Comparison of ENCODE assay signal across 8 cellular contexts in genomic region chr14:34227834-34228662, GRCh38.
A peak's percentile ranks its signal among the peaks of the same experiment; 100 is the strongest.
DNase-seq lines count a peak whose midpoint lies in the region; ATAC-seq, FAIRE-seq and TF ChIP-seq lines count a peak whose summit lies in the region.

No MANE protein-coding gene starts in this region.

- H3K27ac ChIP-seq in thyroid gland = no peak overlapping the region

- H3K4me1 Mint-ChIP-seq in activated T-cell treated with anti-CD3 and anti-CD28 coated beads, Interleukin-2, amount 50 U/mL, for 4 hours (ENCODE audit: low read depth) = peaks cover 5% of the 10 kb centered on the region

- H3K27me3 Mint-ChIP-seq in activated T-cell treated with anti-CD3 and anti-CD28 coated beads, Interleukin-2, amount 50 U/mL, for 4 hours (ENCODE audit: low read depth) = peaks cover 5% of the 10 kb centered on the region

- ATAC-seq in GM19468 (IDR thresholded peaks at IDR 0.05; ENCODE audit: extremely low read depth, unreplicated experiment) = peak; percentile 46
- peak; percentile 80 for ATAC-seq in activated T-cell treated with anti-CD3 and anti-CD28 coated beads, Interleukin-2, amount 50 U/mL, for 4 hours

- peak; percentile 46 for DNase-seq in D721Med (ENCODE audit: insufficient read length, low spot score)
- DNase-seq in HPDE6-E6E7 (ENCODE audit: extremely low spot score) = peak; percentile 71
- DNase-seq in OCI-M2 (lab: John Stamatoyannopoulos, UW; ENCODE audit: unreplicated experiment) = peak; percentile 20
- DNase-seq in activated T-cell treated with anti-CD3 and anti-CD28 coated beads, Interleukin-2, amount 50 U/mL, for 4 hours = peak; percentile 38
- peak; percentile 57 for DNase-seq in fibroblast of the aortic adventitia (ENCODE audit: low read depth)
- peak in 51 of 56 donors; percentile 4 to 83 (median 41) for DNase-seq in nucleus accumbens (lab: John Stamatoyannopoulos, UW)
- DNase-seq in thyroid gland = peak; percentile 57 to 67

- no peaks in the 10 kb centered on the region for H3K36me3 Mint-ChIP-seq in activated T-cell treated with anti-CD3 and anti-CD28 coated beads, Interleukin-2, amount 50 U/mL, for 4 hours (ENCODE audit: insufficient read depth)

- no peaks in the 10 kb centered on the region for H3K36me3 ChIP-seq in thyroid gland

- H3K27me3 ChIP-seq in thyroid gland = no peaks in the 10 kb centered on the region

- no peaks in the 10 kb centered on the region for H3K9me3 ChIP-seq in thyroid gland

- intact Hi-C loops in thyroid gland (cut with DNase I) = loop anchor here (5.0 kb wide), 2 partner anchors 131 to 386 kb away; no protein-coding TSS in a partner anchor

- H3K4me3 Mint-ChIP-seq in activated T-cell treated with anti-CD3 and anti-CD28 coated beads, Interleukin-2, amount 50 U/mL, for 4 hours = peak overlapping the region; percentile 35

- TF ChIP-seq POLR2A in thyroid gland (IDR thresholded peaks at IDR 0.05) = no peak

- WGBS in thyroid gland, 2 donors = 35 to 38% methylated on average over 22 of the region's 22 CpGs

- no peak for FAIRE-seq in D721Med (lab: Jason Lieb, UNC)

- no peaks in the 10 kb centered on the region for H3K9me3 Mint-ChIP-seq in activated T-cell treated with anti-CD3 and anti-CD28 coated beads, Interleukin-2, amount 50 U/mL, for 4 hours

- TF ChIP-seq CTCF in D721Med (IDR thresholded peaks at IDR 0.05; ENCODE audit: insufficient read depth, missing control alignments) (peak; percentile 79), fibroblast of the aortic adventitia (IDR thresholded peaks at IDR 0.05; ENCODE audit: insufficient read depth, low read length) (peak; percentile 70), thyroid gland (IDR thresholded peaks at IDR 0.05) (peak in 5 of 6 experiments; percentile 57 to 83 (median 71))

- no peaks in the 10 kb centered on the region for H3K4me1 ChIP-seq in thyroid gland

- H3K4me3 ChIP-seq in fibroblast of the aortic adventitia (ENCODE audit: low read depth, low read length) = no peak overlapping the region
- no peak overlapping the region for H3K4me3 ChIP-seq in thyroid gland (replicated peaks in 1 of 3)

Comparison
In these comparisons a context has a peak if more than half of its experiments do, and no peak if none do; other contexts are left out.
1. DNase-seq: peak in every context shown above with its lines; median percentile 71 in HPDE6-E6E7; 62 in thyroid gland; 57 in fibroblast of the aortic adventitia; 46 in D721Med; 41 in nucleus accumbens; 38 in activated T-cell treated with anti-CD3 and anti-CD28 coated beads, Interleukin-2, amount 50 U/mL, for 4 hours; 20 in OCI-M2.